8 cellular contexts compared by ENCODE assay signal in the genomic region with DNA sequence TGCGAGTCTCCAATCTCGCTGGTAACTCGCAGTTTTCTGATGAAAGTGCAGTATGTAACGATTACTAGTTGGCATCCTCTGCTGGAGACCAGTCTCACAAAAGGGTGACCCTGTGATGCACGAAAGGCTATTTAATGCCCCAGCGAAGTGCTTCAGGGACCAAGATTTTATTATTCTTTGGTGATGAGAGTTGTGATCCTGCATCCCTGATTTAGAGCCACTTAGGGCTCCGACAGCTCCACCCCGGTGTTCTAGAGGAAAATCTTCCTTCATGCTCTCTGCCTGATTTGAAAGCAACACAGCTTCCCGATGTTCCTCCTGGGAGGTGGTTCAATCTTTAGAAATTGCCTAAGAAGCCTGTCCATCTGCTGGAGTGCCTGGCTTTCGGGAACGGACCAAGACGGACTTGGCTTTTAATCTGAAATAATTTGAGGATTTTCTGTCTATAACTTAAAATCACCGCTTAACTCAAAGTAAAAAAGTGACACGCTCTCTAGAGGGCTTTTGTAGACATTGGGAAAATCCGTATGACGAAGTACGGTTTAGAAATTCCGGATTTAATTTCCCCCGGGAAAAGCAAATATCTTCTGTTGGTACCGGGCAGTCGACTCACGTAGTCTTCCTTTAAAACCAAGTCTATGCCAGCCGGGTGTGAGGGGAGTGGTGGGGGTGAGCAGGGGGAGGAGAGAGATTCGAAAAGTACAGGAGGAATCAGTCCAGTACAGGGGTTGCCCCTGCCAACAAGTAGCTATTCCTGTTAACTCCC. TPM values are rescaled to one million over a fixed set of nuclear protein-coding genes. Genes with fewer than 3 reads are reported as not detected.
DNase-seq lines count a peak whose midpoint lies in the region; FAIRE-seq and TF ChIP-seq lines count a peak whose summit lies in the region.

No MANE protein-coding gene starts in this region.

- no peaks in the 10 kb centered on the region for H4K20me1 ChIP-seq in astrocyte (ENCODE audit: insufficient read depth, low read length)

- no peak for TF ChIP-seq CTCF in astrocyte (IDR thresholded peaks at IDR 0.05; ENCODE audit: insufficient read depth, low read depth, low read length)
- no peak for TF ChIP-seq CTCF in GM13977 (IDR thresholded peaks at IDR 0.05; ENCODE audit: extremely low read depth, insufficient read depth, missing control alignments)

- peaks cover 36% of the 10 kb centered on the region for H3K4me1 ChIP-seq in astrocyte (ENCODE audit: insufficient read depth, low read length)
- H3K4me1 ChIP-seq in skeletal muscle satellite cell (ENCODE audit: control insufficient read depth, insufficient read depth, low read length), result peaks cover 50% of the 10 kb centered on the region

- peaks cover 42% of the 10 kb centered on the region for H3K4me1 Mint-ChIP-seq in astrocyte (ENCODE audit: low read depth, unreplicated experiment)

- H3K36me3 ChIP-seq in astrocyte (ENCODE audit: insufficient read depth, low read length) (no peaks in the 10 kb centered on the region), skeletal muscle satellite cell (ENCODE audit: insufficient read depth, low read length) (no peaks in the 10 kb centered on the region)

- H3K36me3 Mint-ChIP-seq in astrocyte (ENCODE audit: low read depth, unreplicated experiment), result peaks cover 3% of the 10 kb centered on the region

- H3K9me3 ChIP-seq in astrocyte (ENCODE audit: insufficient read depth, low read depth, low read length) (no peaks in the 10 kb centered on the region), iPS-18c (ENCODE audit: control insufficient read depth, insufficient read depth, low read length) (no peaks in the 10 kb centered on the region), skeletal muscle satellite cell (replicated peaks; ENCODE audit: low read length) (no peaks in the 10 kb centered on the region)

- H3K27me3 ChIP-seq in astrocyte (ENCODE audit: insufficient read depth, low read length), result no peaks in the 10 kb centered on the region
- no peaks in the 10 kb centered on the region for H3K27me3 ChIP-seq in skeletal muscle satellite cell (ENCODE audit: control insufficient read depth, insufficient read depth, low read length)

- peak overlapping the region; percentile 90 for H3K4me3 ChIP-seq in astrocyte (ENCODE audit: insufficient read depth, low read depth, low read length)
- peak overlapping the region; percentile 75 for H3K4me3 ChIP-seq in iPS-18c (ENCODE audit: insufficient read depth, low read depth, low read length)
- H3K4me3 ChIP-seq in skeletal muscle satellite cell (ENCODE audit: low read length), result peak overlapping the region; percentile 72

- peak overlapping the region; percentile 98 for H3K27ac Mint-ChIP-seq in astrocyte (ENCODE audit: unreplicated experiment)

- peak overlapping the region; percentile 12 for H2AFZ ChIP-seq in astrocyte (ENCODE audit: low read depth, low read length)

- H3K4me2 ChIP-seq in astrocyte (ENCODE audit: low read length), result peak overlapping the region; percentile 94
- H3K4me2 ChIP-seq in skeletal muscle satellite cell (ENCODE audit: low read length), result peak overlapping the region; percentile 89

- H3K9ac ChIP-seq in astrocyte (ENCODE audit: low read length) (peak overlapping the region; percentile 90), skeletal muscle satellite cell (ENCODE audit: low read depth, low read length) (peak overlapping the region; percentile 87)

- H3K79me2 ChIP-seq in astrocyte (ENCODE audit: insufficient read depth, low read length), result peaks cover 40% of the 10 kb centered on the region

- peak overlapping the region; percentile 96 for H3K4me3 Mint-ChIP-seq in astrocyte (ENCODE audit: unreplicated experiment)

- DNase-seq in EL, result peak; percentile 67
- peak; percentile 49 for DNase-seq in NCI-H1436 treated with DMSO at 0.1 percent for 48 hours (lab: John Stamatoyannopoulos, UW)
- peak; percentile 63 for DNase-seq in astrocyte (ENCODE audit: low read depth)
- no peak for DNase-seq in activated CD8-positive, alpha-beta memory T cell treated with anti-CD3 and anti-CD28 coated beads for 24 hours
- DNase-seq in GM13977 (ENCODE audit: low spot score), result no peak
- no peak for DNase-seq in stimulated activated CD4-positive, alpha-beta T cell treated with anti-CD3 and anti-CD28 coated beads, Interleukin-15, amount 100 ng/mL, for 24 hours

- no peaks in the 10 kb centered on the region for H3K9me3 Mint-ChIP-seq in astrocyte (ENCODE audit: unreplicated experiment)

- no peaks in the 10 kb centered on the region for H3K27me3 Mint-ChIP-seq in astrocyte (ENCODE audit: low read depth, unreplicated experiment)

- FAIRE-seq in astrocyte (lab: Jason Lieb, UNC), result no peak

- in situ Hi-C loops in GM13977 (cut with MboI; ENCODE audit: low pct_unique_long_range_greater_than_20kb, low sequenced_read_pairs, unreplicated experiment), result loop anchor here (5.0 kb wide), 1 partner anchor 1093 kb away; no protein-coding TSS in a partner anchor

- H3K27ac ChIP-seq in astrocyte (ENCODE audit: low read depth, low read length), result peak overlapping the region; percentile 95

RNA-seq across cellular contexts. Expression of a gene that starts 1.0 kb away (rescaled TPM):
- total RNA-seq in astrocyte, result 137 and 154 TPM in 2 replicates
- 89.5 and 158 TPM in 2 replicates for total RNA-seq in skeletal muscle satellite cell (2012; rRNA removed)

Comparison
In these comparisons a context has a peak if more than half of its experiments do, and no peak if none do; other contexts are left out.
1. DNase-seq: peak in EL (single experiment), NCI-H1436 treated with DMSO at 0.1 percent for 48 hours (single experiment) and astrocyte (single experiment); none in activated CD8-positive, alpha-beta memory T cell treated with anti-CD3 and anti-CD28 coated beads for 24 hours (single experiment), GM13977 (single experiment) and stimulated activated CD4-positive, alpha-beta T cell treated with anti-CD3 and anti-CD28 coated beads, Interleukin-15, amount 100 ng/mL, for 24 hours (single experiment).
2. Peak in every context shown above with its lines, with median percentiles within 50 percentile points of each other: H3K4me3 ChIP-seq.